ENCODE assay signal across 2 cellular contexts in the genomic region with DNA sequence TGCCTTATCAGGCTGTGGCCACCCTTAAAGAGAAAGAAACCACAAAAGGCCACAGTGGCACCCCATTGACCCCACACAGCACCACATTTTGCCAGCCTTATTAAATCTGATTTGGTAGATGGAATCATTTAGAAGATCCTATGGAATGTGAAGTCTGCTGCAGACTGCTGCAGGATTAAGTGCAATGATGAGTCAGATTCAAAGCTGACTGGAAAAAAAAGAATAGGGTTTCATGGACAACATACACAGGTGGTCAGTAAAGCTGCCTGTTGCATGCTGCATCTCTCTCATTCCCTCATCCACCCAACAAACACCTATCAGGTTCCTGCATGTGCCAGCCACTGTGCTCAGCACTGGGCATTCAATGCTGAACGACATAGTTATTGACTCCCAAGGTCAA.
TF ChIP-seq lines count a peak whose summit lies in the region.

No MANE protein-coding gene starts in this region.

TF ChIP-seq in A549, 52 proteins besides CTCF, POLR2A, EP300 and RAD21 (continued from another document):
- TF ChIP-seq NPAS2 (CRISPR knock-in tag; IDR thresholded peaks at IDR 0.05; ENCODE audit: borderline replicate concordance) (no peak), MAFK (IDR thresholded peaks at IDR 0.05; ENCODE audit: partially characterized antibody) (no peak)

TF ChIP-seq in SK-N-SH treated with all-trans-retinoic acid at 6 μM for 48 hours, 23 proteins besides CTCF, POLR2A, EP300 and RAD21 (continued from another document):
- TF ChIP-seq TSHZ2 (CRISPR knock-in tag; IDR thresholded peaks at IDR 0.05) (no peak), TCF4 (CRISPR knock-in tag; IDR thresholded peaks at IDR 0.05; ENCODE audit: borderline replicate concordance) (no peak), ISL1 (CRISPR knock-in tag; IDR thresholded peaks at IDR 0.05) (no peak), GLIS3 (CRISPR knock-in tag; IDR thresholded peaks at IDR 0.05) (no peak), POU6F1 (CRISPR knock-in tag; IDR thresholded peaks at IDR 0.05; ENCODE audit: borderline replicate concordance, low read depth) (no peak)
TF ChIP-seq in SK-N-SH treated with all-trans-retinoic acid at 6 μM for 48 hours: peak in this region for 0.
